ENCODE assay signal across 9 cellular contexts in genomic region chr16:88701541-88702363, GRCh38. TPM values are rescaled to one million over a fixed set of nuclear protein-coding genes. Genes with fewer than 3 reads are reported as not detected.
DNase-seq lines count a peak whose midpoint lies in the region; ATAC-seq and TF ChIP-seq lines count a peak whose summit lies in the region.
"Had no signal": no experiment of that assay in that cellular context is flagged by ENCODE, and none has a peak within 500 bp of the region (broad histone marks: within the 10 kb centered on the region; RNA-seq: fewer than 3 reads in every experiment).

No MANE protein-coding gene starts in this region.

- H3K4me1 ChIP-seq in skeletal muscle satellite cell (ENCODE audit: control insufficient read depth, insufficient read depth, low read length), result peaks cover 28% of the 10 kb centered on the region
- peaks cover 0 to 9% of the 10 kb centered on the region in 2 experiments for H3K4me1 ChIP-seq in trophoblast cell (ENCODE audit: control insufficient read depth in 1 of 2, insufficient read depth in 2 of 2, low read length in 2 of 2)

- no peak overlapping the region for H2BK120ac ChIP-seq in trophoblast cell (ENCODE audit: insufficient read depth, low read length, poor library complexity)

- peaks cover 18% of the 10 kb centered on the region for H3K36me3 Mint-ChIP-seq in T-cell

- H3K27ac ChIP-seq in coronary artery, result peak overlapping the region in 1 of 2 donors; percentile 81
- no peak overlapping the region for H3K27ac ChIP-seq in trophoblast cell (ENCODE audit: low read depth, low read length)
- H3K27ac ChIP-seq: epithelial cell of prostate had no signal

- POLR2A ChIA-PET in T-cell (lab: Charles Lee), result interaction anchor here (0.5 to 0.9 kb wide), 2 partner anchors 14 to 36 kb away, joined by 4 read pairs; no protein-coding TSS in a partner anchor

- H3K79me2 ChIP-seq in trophoblast cell (ENCODE audit: control insufficient read depth, insufficient read depth, low read length, poor library complexity), result no peaks in the 10 kb centered on the region

- H3K9me3 ChIP-seq in skeletal muscle satellite cell (replicated peaks; ENCODE audit: low read length) (no peaks in the 10 kb centered on the region), trophoblast cell (ENCODE audit: insufficient read depth, low read depth, low read length) (peaks cover 2% of the 10 kb centered on the region)

- H3K9ac ChIP-seq in skeletal muscle satellite cell (ENCODE audit: low read depth, low read length) (no peak overlapping the region), trophoblast cell (ENCODE audit: low read length) (no peak overlapping the region)

- no peak for TF ChIP-seq CTCF in GM12864 (IDR thresholded peaks at IDR 0.05; ENCODE audit: low read depth, low read length, missing control alignments)
- TF ChIP-seq CTCF in coronary artery (IDR thresholded peaks at IDR 0.05), result no peak

- peaks cover 2% of the 10 kb centered on the region for H3K79me1 ChIP-seq in trophoblast cell (ENCODE audit: low read length)

- no peaks in the 10 kb centered on the region for H3K9me3 Mint-ChIP-seq in T-cell

- no peak overlapping the region for H2AK5ac ChIP-seq in trophoblast cell (ENCODE audit: low read length)

- H2BK5ac ChIP-seq in trophoblast cell (ENCODE audit: low read depth, low read length, poor library complexity), result no peak overlapping the region

- peaks cover 67 to 71% (median 69%) of the 10 kb centered on the region in 3 donors for H3K4me1 Mint-ChIP-seq in T-cell

- H2BK12ac ChIP-seq in trophoblast cell (ENCODE audit: low read length), result no peak overlapping the region

- no CpG with 5 or more reads among the region's 32 CpGs for WGBS in trophoblast cell (ENCODE audit: extremely low coverage, insufficient coverage, insufficient read length)

- H4K12ac ChIP-seq in trophoblast cell (ENCODE audit: low read depth, low read length), result no peak overlapping the region

- peak overlapping the region; percentile 97 for H3K27ac Mint-ChIP-seq in T-cell

- H3K14ac ChIP-seq in trophoblast cell (ENCODE audit: low read length), result no peak overlapping the region

- H2AFZ ChIP-seq in trophoblast cell (ENCODE audit: insufficient read depth, low read length, poor library complexity), result no peak overlapping the region

- H3K27me3 Mint-ChIP-seq in T-cell, result no peaks in the 10 kb centered on the region

- CTCF ChIA-PET in T-cell (lab: Charles Lee), result interaction anchor here in 1 of 2 donors (0.6 kb wide), 1 partner anchor 43 kb away, joined by 3 read pairs; no protein-coding TSS in a partner anchor

- no peak for DNase-seq in GM12864 (ENCODE audit: low read depth)
- peak in 5 of 34 experiments; percentile 13 to 41 (median 27) for DNase-seq in T-cell
- DNase-seq in coronary artery (ENCODE audit: low spot score), result no peak
- no peak for DNase-seq in NCI-H524 (lab: John Stamatoyannopoulos, UW)
- no peak for DNase-seq in trophoblast cell

- no peak overlapping the region for H3K23ac ChIP-seq in trophoblast cell (ENCODE audit: low read length)

- no peak overlapping the region for H3K18ac ChIP-seq in trophoblast cell (ENCODE audit: low read length)

- H3K4ac ChIP-seq in trophoblast cell (ENCODE audit: low read depth, low read length), result no peak overlapping the region

- H4K91ac ChIP-seq in trophoblast cell (ENCODE audit: low read depth, low read length), result no peak overlapping the region

- peaks cover 8% of the 10 kb centered on the region for H3K36me3 ChIP-seq in skeletal muscle satellite cell (ENCODE audit: insufficient read depth, low read length)
- H3K36me3 ChIP-seq in trophoblast cell (ENCODE audit: control insufficient read depth in 1 of 2, insufficient read depth in 2 of 2, low read length in 2 of 2), result peaks cover 27 to 29% of the 10 kb centered on the region in 2 experiments

- H3K4me2 ChIP-seq in skeletal muscle satellite cell (ENCODE audit: low read length) (peak overlapping the region; percentile 41), trophoblast cell (ENCODE audit: low read length) (no peak overlapping the region)

- H3K27me3 ChIP-seq in skeletal muscle satellite cell (ENCODE audit: control insufficient read depth, insufficient read depth, low read length) (no peaks in the 10 kb centered on the region), trophoblast cell (ENCODE audit: insufficient read depth, low read length) (no peaks in the 10 kb centered on the region)

- peak overlapping the region; percentile 90 to 99 (median 94) for H3K4me3 Mint-ChIP-seq in T-cell

- no peak for ATAC-seq in T-cell (replicated peaks in 1 of 4)
- ATAC-seq in HG03520 (IDR thresholded peaks at IDR 0.05; ENCODE audit: unreplicated experiment), result no peak
- no peak for ATAC-seq in HG03097 (IDR thresholded peaks at IDR 0.05; ENCODE audit: low FRiP score, unreplicated experiment)

- H4K8ac ChIP-seq in trophoblast cell (ENCODE audit: low read depth, low read length), result no peak overlapping the region

- H3K4me3 ChIP-seq in GM12864 (ENCODE audit: low read depth, low read length) (peak overlapping the region; percentile 36), coronary artery (peak overlapping the region; percentile 48), skeletal muscle satellite cell (ENCODE audit: low read length) (no peak overlapping the region), trophoblast cell (ENCODE audit: low read depth, low read length) (no peak overlapping the region)

RNA-seq across cellular contexts. Expression of gene RNF166, which starts 4.5 kb away (rescaled TPM):
- 100 to 1,000 TPM; 246 to 369 (median 264) TPM for total RNA-seq in T-cell
- 8.7 and 9.4 TPM in 2 replicates for total RNA-seq in skeletal muscle satellite cell (2012; rRNA removed)
- polyA plus RNA-seq in trophoblast cell (2013), result 8.7 and 8.8 TPM in 2 replicates

RNA-seq across cellular contexts. Expression of gene CTU2, which starts 4.6 kb away (rescaled TPM):
- 10 to 100 TPM; 30.1 to 39.5 (median 38.6) TPM for total RNA-seq in T-cell
- 26.1 and 27.1 TPM in 2 replicates for total RNA-seq in skeletal muscle satellite cell (2012; rRNA removed)
- polyA plus RNA-seq in trophoblast cell (2013), result 25.4 and 28.4 TPM in 2 replicates

RNA-seq across cellular contexts. Expression of gene SNAI3, which starts 15.4 kb away (rescaled TPM):
- total RNA-seq in T-cell, result 10 to 100 TPM in 3 of 5 donors, 1 to 10 TPM in 2; 5.2 to 20.4 (median 17.2) TPM
- 0.25 TPM in 1 of 2 replicates, not detected in the other for total RNA-seq in skeletal muscle satellite cell (2012; rRNA removed)
- 0.27 and 0.31 TPM in 2 replicates for polyA plus RNA-seq in trophoblast cell (2013)

RNA-seq across cellular contexts. Expression of gene MVD, which starts 38.9 kb away (rescaled TPM):
- 10 to 100 TPM; 52.3 to 81.4 (median 63.4) TPM for total RNA-seq in T-cell
- 34.1 and 83.4 TPM in 2 replicates for total RNA-seq in skeletal muscle satellite cell (2012; rRNA removed)
- 102 and 109 TPM in 2 replicates for polyA plus RNA-seq in trophoblast cell (2013)

RNA-seq across cellular contexts. Expression of gene CYBA, which starts 50.9 kb away (rescaled TPM):
- total RNA-seq in T-cell, result 100 to 1,000 TPM; 271 to 456 (median 403) TPM
- 128 and 151 TPM in 2 replicates for total RNA-seq in skeletal muscle satellite cell (2012; rRNA removed)
- polyA plus RNA-seq in trophoblast cell (2013), result 218 TPM in 2 replicates

Comparison
In these comparisons a context has a peak if more than half of its experiments do, and no peak if none do; other contexts are left out.
1. H3K4me3 ChIP-seq: peak in GM12864 (single experiment) and coronary artery (single experiment); none in skeletal muscle satellite cell (single experiment) and trophoblast cell (single experiment).